In the genomic region with DNA sequence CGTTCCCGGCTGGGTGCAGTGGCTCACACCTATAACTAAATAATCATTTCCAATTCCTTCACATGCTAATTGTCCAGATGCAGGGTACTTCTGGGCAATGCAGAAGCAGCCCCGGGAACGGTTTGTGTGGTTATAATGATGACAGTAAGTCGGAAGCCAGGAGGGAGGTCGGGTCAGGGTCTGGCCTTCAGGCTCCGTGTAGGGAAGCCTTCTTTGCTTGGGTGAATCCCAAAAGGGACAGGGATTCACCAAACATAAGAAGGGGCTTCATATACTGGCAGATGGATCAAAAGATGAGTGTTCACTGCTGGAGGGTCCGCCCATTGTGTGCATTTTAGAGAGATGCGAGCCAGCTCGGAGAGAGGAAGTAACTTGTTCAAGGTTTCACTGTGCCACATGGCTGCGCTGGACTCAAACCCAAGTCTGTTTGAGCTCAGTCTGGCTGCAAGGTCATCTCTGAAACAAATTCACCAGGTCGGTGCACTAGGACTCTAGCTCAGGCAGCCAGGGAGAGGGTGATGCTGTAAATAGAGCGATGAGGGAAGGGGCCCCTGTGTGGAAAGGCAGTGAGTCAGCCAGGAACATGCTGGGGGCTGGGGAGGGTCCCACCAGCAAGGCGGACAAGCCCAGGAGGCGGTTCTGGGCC, we compare ENCODE assay signal across 9 cellular contexts. TPM values are rescaled to one million over a fixed set of nuclear protein-coding genes. Genes with fewer than 3 reads are reported as not detected.
DNase-seq lines count a peak whose midpoint lies in the region; ATAC-seq and TF ChIP-seq lines count a peak whose summit lies in the region.
"Had no signal": no experiment of that assay in that cellular context is flagged by ENCODE, and none has a peak within 500 bp of the region (broad histone marks: within the 10 kb centered on the region; RNA-seq: fewer than 3 reads in every experiment).

No MANE protein-coding gene starts in this region.

- TF ChIP-seq POLR2A in suprapubic skin (IDR thresholded peaks at IDR 0.05): no peak

- no peaks in the 10 kb centered on the region for H3K9me2 ChIP-seq in OCI-LY7 (ENCODE audit: insufficient read depth, low read length)

- no peaks in the 10 kb centered on the region for H3K36me3 ChIP-seq in BLaER1 treated with 17β-estradiol and CSF1 and Interleukin-3, amounts not matched to agents 10 nM and 100 nM
- H3K36me3 ChIP-seq in OCI-LY3 (replicated peaks; ENCODE audit: low read depth, low read length) (no peaks in the 10 kb centered on the region), OCI-LY7 (ENCODE audit: insufficient read depth, low read length) (no peaks in the 10 kb centered on the region), suprapubic skin (no peaks in the 10 kb centered on the region)

- peak overlapping the region; percentile 62 to 99 (median 89) for H3K4me2 ChIP-seq in BLaER1 treated with 17β-estradiol and CSF1 and Interleukin-3, amounts not matched to agents 10 nM and 100 nM
- peak overlapping the region; percentile 66 for H3K4me2 ChIP-seq in OCI-LY3 (ENCODE audit: low read length)
- no peak overlapping the region for H3K4me2 ChIP-seq in OCI-LY7 (ENCODE audit: low read length)

- BruUV-seq in OCI-LY7 (replicated peaks; lab: Mats Ljungman, UMichigan): no TSS peak

- H3K79me2 ChIP-seq in OCI-LY3 (ENCODE audit: low read length) (peaks cover under 1% of the 10 kb centered on the region; the same call in 1 of the 2 replicates), OCI-LY7 (ENCODE audit: insufficient read depth, low read depth, low read length) (no peaks in the 10 kb centered on the region)

- H3K27ac Mint-ChIP-seq in glutamatergic neuron (ENCODE audit: unreplicated experiment): peak overlapping the region; percentile 65

- peak; percentile 31 for TF ChIP-seq CTCF in GM12864 (IDR thresholded peaks at IDR 0.05; ENCODE audit: low read depth, low read length, missing control alignments)
- peak; percentile 41; the same call in 1 of the 2 replicates for TF ChIP-seq CTCF in OCI-LY3 (IDR thresholded peaks at IDR 0.05; ENCODE audit: low read depth, low read length)
- TF ChIP-seq CTCF in glutamatergic neuron (IDR thresholded peaks at IDR 0.05; ENCODE audit: partially characterized antibody, unreplicated experiment): no peak
- TF ChIP-seq CTCF in OCI-LY7 (conservative IDR thresholded peaks at IDR 0.05; ENCODE audit: low read length): no peak
- TF ChIP-seq CTCF in suprapubic skin (IDR thresholded peaks at IDR 0.05): no peak

- peak overlapping the region; percentile 31 for H3K4me3 Mint-ChIP-seq in glutamatergic neuron (ENCODE audit: unreplicated experiment)

- CTCF ChIA-PET in OCI-LY7 (lab: Charles Lee; ENCODE audit: unreplicated experiment): no interaction called here

- H3K9me3 Mint-ChIP-seq in glutamatergic neuron (ENCODE audit: unreplicated experiment): peaks cover 8% of the 10 kb centered on the region

- WGBS in suprapubic skin: 85% methylated on average over 15 of the region's 15 CpGs

- peak; percentile 36 for DNase-seq in GM12864 (ENCODE audit: low read depth)
- no peak for DNase-seq in glutamatergic neuron
- DNase-seq in OCI-LY7 (ENCODE audit: low spot score): no peak
- no peak for DNase-seq in suprapubic skin (ENCODE audit: low spot score in 2 of 2)
- DNase-seq in DMS53 treated with DMSO at 0.1 percent for 48 hours (lab: John Stamatoyannopoulos, UW; ENCODE audit: unreplicated experiment): no peak
- DNase-seq: SHP77 treated with DMSO at 0.1 percent for 48 hours had no signal

- TF ChIP-seq EP300 in suprapubic skin (IDR thresholded peaks at IDR 0.05): no peak

- no peaks in the 10 kb centered on the region for H3K27me3 ChIP-seq in BLaER1 treated with 17β-estradiol and CSF1 and Interleukin-3, amounts not matched to agents 10 nM and 100 nM
- H3K27me3 ChIP-seq in OCI-LY3 (ENCODE audit: low read depth, low read length) (peaks cover 11% of the 10 kb centered on the region; the same call in 1 of the 2 replicates), suprapubic skin (no peaks in the 10 kb centered on the region)

- H3K9ac ChIP-seq in BLaER1 treated with 17β-estradiol and CSF1 and Interleukin-3, amounts not matched to agents 10 nM and 100 nM: peak overlapping the region in 10 of 11 experiments; percentile 38 to 100 (median 73); a peak in 19 of 22 replicates
- peak overlapping the region; percentile 46; the same call in 1 of the 2 replicates for H3K9ac ChIP-seq in OCI-LY3 (ENCODE audit: low read length)

- POLR2A ChIA-PET in OCI-LY7 (lab: Charles Lee): no interaction called here

- H3K27me3 Mint-ChIP-seq in glutamatergic neuron (ENCODE audit: unreplicated experiment): peaks cover 8% of the 10 kb centered on the region

- H3K4me1 ChIP-seq in BLaER1 treated with 17β-estradiol and CSF1 and Interleukin-3, amounts not matched to agents 10 nM and 100 nM: peaks cover 51 to 86% (median 83%) of the 10 kb centered on the region in 10 experiments
- H3K4me1 ChIP-seq in OCI-LY3 (ENCODE audit: low read length) (peaks cover 40% of the 10 kb centered on the region), OCI-LY7 (ENCODE audit: insufficient read depth, low read length, poor library complexity, severe bottlenecking) (peaks cover 8% of the 10 kb centered on the region), suprapubic skin (peaks cover 28% of the 10 kb centered on the region)

- peak overlapping the region in 8 of 10 experiments; percentile 14 to 57 (median 32); a peak in 13 of 20 replicates for H3K4me3 ChIP-seq in BLaER1 treated with 17β-estradiol and CSF1 and Interleukin-3, amounts not matched to agents 10 nM and 100 nM
- H3K4me3 ChIP-seq in GM12864 (ENCODE audit: low read depth, low read length) (no peak overlapping the region), OCI-LY3 (ENCODE audit: low read length) (peak overlapping the region; percentile 56), OCI-LY7 (ENCODE audit: low read depth, low read length, poor library complexity, severe bottlenecking) (no peak overlapping the region), suprapubic skin (no peak overlapping the region)

- H2AFZ ChIP-seq in OCI-LY3 (ENCODE audit: low read depth, low read length) (peak overlapping the region; percentile 87), OCI-LY7 (ENCODE audit: low read length) (no peak overlapping the region)

- no peaks in the 10 kb centered on the region for H3K36me3 Mint-ChIP-seq in glutamatergic neuron (ENCODE audit: unreplicated experiment)

- peaks cover 0 to 1% (median 0%) of the 10 kb centered on the region in 11 experiments; a peak in 2 of 22 replicates for H4K20me1 ChIP-seq in BLaER1 treated with 17β-estradiol and CSF1 and Interleukin-3, amounts not matched to agents 10 nM and 100 nM
- H4K20me1 ChIP-seq in OCI-LY3 (ENCODE audit: insufficient read depth, low read length): no peaks in the 10 kb centered on the region
- no peaks in the 10 kb centered on the region for H4K20me1 ChIP-seq in OCI-LY7 (ENCODE audit: insufficient read depth, low read length)

- peaks cover 0 to 12% (median 0%) of the 10 kb centered on the region in 11 experiments; a peak in 7 of 22 replicates for H3K9me3 ChIP-seq in BLaER1 treated with 17β-estradiol and CSF1 and Interleukin-3, amounts not matched to agents 10 nM and 100 nM (replicated peaks in 1 of 11)
- no peaks in the 10 kb centered on the region for H3K9me3 ChIP-seq in OCI-LY3 (ENCODE audit: insufficient read depth, low read length)
- H3K9me3 ChIP-seq in OCI-LY7 (ENCODE audit: low read length): no peaks in the 10 kb centered on the region
- no peaks in the 10 kb centered on the region for H3K9me3 ChIP-seq in suprapubic skin

- H3K4me1 Mint-ChIP-seq in glutamatergic neuron (ENCODE audit: low read depth, unreplicated experiment): peaks cover 47% of the 10 kb centered on the region

- H3K27ac ChIP-seq in BLaER1 treated with 17β-estradiol and CSF1 and Interleukin-3, amounts not matched to agents 10 nM and 100 nM: peak overlapping the region in 10 of 11 experiments; percentile 55 to 100 (median 82); a peak in 20 of 22 replicates
- H3K27ac ChIP-seq in OCI-LY3 (ENCODE audit: low read length) (no peak overlapping the region), OCI-LY7 (ENCODE audit: low read depth, low read length, poor library complexity, severe bottlenecking) (no peak overlapping the region), suprapubic skin (no peak overlapping the region)

- no peak for ATAC-seq in GM21825 (IDR thresholded peaks at IDR 0.05; ENCODE audit: unreplicated experiment)

- intact Hi-C loops in OCI-LY7 (cut with micrococcal nuclease; ENCODE audit: unreplicated experiment): no loop called here

RNA-seq across cellular contexts. Expression of a gene that starts 4.8 kb away (rescaled TPM):
- total RNA-seq in glutamatergic neuron (ENCODE audit: unreplicated experiment) (64.4 TPM), OCI-LY7 (2022) (13.5 and 15.8 TPM in 2 replicates), suprapubic skin (10 to 100 TPM; 27.6 to 34.1 (median 32.7) TPM)
- 7.5 and 8.0 TPM in 2 replicates for total RNA-seq in OCI-LY7 (2014; rRNA removed; shearing (Covaris generic))

Comparison
In these comparisons a context has a peak if more than half of its experiments do, and no peak if none do; other contexts are left out.
1. H3K27ac ChIP-seq: peak in BLaER1 treated with 17β-estradiol and CSF1 and Interleukin-3, amounts not matched to agents 10 nM and 100 nM (10 of 11); none in OCI-LY3 (single experiment), OCI-LY7 (single experiment) and suprapubic skin (single experiment).
2. H3K4me3 ChIP-seq: peak in BLaER1 treated with 17β-estradiol and CSF1 and Interleukin-3, amounts not matched to agents 10 nM and 100 nM (8 of 10) and OCI-LY3 (single experiment); none in GM12864 (single experiment), OCI-LY7 (single experiment) and suprapubic skin (single experiment).
3. CTCF ChIP-seq: peak in GM12864 (single experiment) and OCI-LY3 (single experiment); none in glutamatergic neuron (single experiment), OCI-LY7 (single experiment) and suprapubic skin (0 of 2).